ENCODE assay signal across 8 cellular contexts in the genomic region with DNA sequence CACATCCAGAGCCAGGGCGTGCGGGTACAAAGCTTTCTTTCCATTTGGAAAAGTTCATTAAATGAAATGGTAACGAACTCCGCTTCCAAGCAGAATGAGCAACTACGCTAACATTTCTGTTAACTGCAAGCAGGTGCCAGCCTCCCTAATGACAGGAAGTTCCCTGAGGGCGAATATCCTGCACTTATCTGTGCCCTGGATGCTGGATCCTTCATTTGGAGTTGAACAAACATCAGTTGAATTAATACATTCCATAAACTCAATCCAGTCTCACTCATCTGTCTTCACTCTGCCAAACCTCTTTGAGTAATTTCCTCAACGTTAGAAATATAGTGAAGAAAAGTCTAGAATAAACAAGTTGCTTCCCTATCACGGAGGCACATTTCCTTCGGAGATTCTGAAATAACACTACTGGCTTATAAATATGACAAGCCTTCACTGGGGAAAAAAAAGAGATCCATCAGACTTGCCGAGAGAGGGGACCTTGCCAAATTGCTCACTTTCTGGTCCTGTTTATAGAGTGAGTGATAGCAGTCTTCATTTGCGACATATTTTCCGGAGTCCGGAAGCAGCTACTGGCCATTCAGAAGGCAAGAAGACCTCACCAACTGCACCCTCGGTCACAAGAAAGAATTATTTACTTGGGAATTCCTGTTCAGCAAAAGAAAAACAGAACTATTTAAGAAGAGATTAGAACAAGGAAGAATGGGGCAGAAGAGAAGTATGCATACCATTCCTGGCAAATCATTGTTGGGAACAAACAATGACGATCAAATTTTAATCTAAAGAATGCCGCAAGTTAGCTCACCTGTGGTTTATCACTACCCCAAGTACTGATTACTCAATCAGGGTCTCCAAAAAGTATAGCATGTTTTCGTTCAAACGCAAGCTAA.
DNase-seq lines count a peak whose midpoint lies in the region; ATAC-seq and TF ChIP-seq lines count a peak whose summit lies in the region.

No MANE protein-coding gene starts in this region.

- H3K4me1 ChIP-seq in breast epithelium (no peaks in the 10 kb centered on the region), liver (ENCODE audit: control insufficient read depth in 4 of 4, insufficient read depth in 4 of 4, low read length in 3 of 4) (peaks cover 4 to 45% (median 18%) of the 10 kb centered on the region in 4 donors), aorta (ENCODE audit: control insufficient read depth in 1 of 2, insufficient read depth in 2 of 2, low read length in 2 of 2) (no peaks in the 10 kb centered on the region)

- no peaks in the 10 kb centered on the region for H3K27me3 ChIP-seq in breast epithelium
- no peaks in the 10 kb centered on the region for H3K27me3 ChIP-seq in liver (ENCODE audit: control insufficient read depth in 4 of 4, insufficient read depth in 4 of 4, low read length in 3 of 4)
- no peaks in the 10 kb centered on the region for H3K27me3 ChIP-seq in aorta (ENCODE audit: control insufficient read depth in 1 of 2, insufficient read depth in 2 of 2, low read length in 1 of 2)

- BruUV-seq in MCF 10A (replicated peaks; lab: Mats Ljungman, UMichigan): no TSS peak

- CTCF ChIA-PET in MCF 10A (lab: Yijun Ruan, JAX): interaction anchor here (0.7 to 1.1 kb wide), 2 partner anchors 20 to 30 kb away, joined by 3 to 4 read pairs; no protein-coding TSS in a partner anchor

- TF ChIP-seq CTCF in breast epithelium (IDR thresholded peaks at IDR 0.05) (no peak), MCF 10A (IDR thresholded peaks at IDR 0.05; ENCODE audit: unreplicated experiment) (no peak), chondrocyte (IDR thresholded peaks at IDR 0.05) (no peak), liver (IDR thresholded peaks at IDR 0.05; ENCODE audit: low read depth, low read length, missing input control) (no peak)

- peak; percentile 8 to 46 for TF ChIP-seq RAD21 in liver (IDR thresholded peaks at IDR 0.05)

- no peaks in the 10 kb centered on the region for H3K27me3 Mint-ChIP-seq in MCF 10A (ENCODE audit: insufficient read depth, unreplicated experiment)
- no peaks in the 10 kb centered on the region for H3K27me3 Mint-ChIP-seq in chondrocyte (ENCODE audit: low read depth)

- H3K4me3 Mint-ChIP-seq in MCF 10A (ENCODE audit: unreplicated experiment) (no peak overlapping the region), chondrocyte (ENCODE audit: unreplicated experiment) (peak overlapping the region; percentile 49)

- no peaks in the 10 kb centered on the region for H3K36me3 ChIP-seq in breast epithelium
- H3K36me3 ChIP-seq in liver (ENCODE audit: control insufficient read depth in 4 of 4, insufficient read depth in 3 of 4, low read depth in 1 of 4, low read length in 3 of 4): no peaks in the 10 kb centered on the region
- no peaks in the 10 kb centered on the region for H3K36me3 ChIP-seq in aorta (ENCODE audit: control insufficient read depth in 1 of 2, insufficient read depth in 2 of 2, low read length in 1 of 2)

- WGBS in liver: 42% methylated on average over 18 of the region's 18 CpGs
- WGBS in aorta, 2 donors: 35% methylated on average over 18 of the region's 18 CpGs

- H3K9me3 ChIP-seq in breast epithelium: no peaks in the 10 kb centered on the region
- H3K9me3 ChIP-seq in liver (ENCODE audit: control insufficient read depth in 4 of 4, low read length in 3 of 4): no peaks in the 10 kb centered on the region
- no peaks in the 10 kb centered on the region for H3K9me3 ChIP-seq in aorta (ENCODE audit: control insufficient read depth, low read length)

- POLR2A ChIA-PET in MCF 10A (lab: Yijun Ruan, JAX): interaction anchor here (0.7 kb wide), 1 partner anchor 25 kb away, joined by 3 read pairs; no protein-coding TSS in a partner anchor

- no peak for TF ChIP-seq POLR2A in breast epithelium (IDR thresholded peaks at IDR 0.05)

- H3K4me3 ChIP-seq in breast epithelium (no peak overlapping the region), liver (ENCODE audit: low read depth in 1 of 3, low read length in 3 of 3) (peak overlapping the region in 1 of 3 donors; percentile 10), aorta (ENCODE audit: low read length in 2 of 2) (peak overlapping the region; percentile 16 to 26)

- H3K9ac ChIP-seq in liver (ENCODE audit: low read depth in 1 of 2, low read length in 2 of 2): peak overlapping the region; percentile 75 to 78

- H3K27ac Mint-ChIP-seq in MCF 10A (ENCODE audit: low read depth, unreplicated experiment) (no peak overlapping the region), chondrocyte (ENCODE audit: unreplicated experiment) (peak overlapping the region; percentile 90)

- DNase-seq in breast epithelium (ENCODE audit: low spot score in 2 of 2) (no peak), MCF 10A (ENCODE audit: unreplicated experiment) (no peak), chondrocyte (ENCODE audit: low spot score) (no peak), aorta (no peak), GM19238 (ENCODE audit: insufficient read length, low spot score) (no peak)
- DNase-seq in activated CD4-positive, alpha-beta T cell treated with anti-CD3 and anti-CD28 coated beads, Interleukin-2, amount 50 U/mL, for 1 hour: no peak

- no peaks in the 10 kb centered on the region for H3K36me3 Mint-ChIP-seq in MCF 10A (ENCODE audit: insufficient read depth, unreplicated experiment)
- H3K36me3 Mint-ChIP-seq in chondrocyte (ENCODE audit: low read depth): no peaks in the 10 kb centered on the region

- peak overlapping the region; percentile 4 to 45 for H3K27ac ChIP-seq in breast epithelium
- peak overlapping the region; percentile 89 to 99 for H3K27ac ChIP-seq in liver (ENCODE audit: low read depth in 1 of 2, low read length in 2 of 2)
- H3K27ac ChIP-seq in aorta (ENCODE audit: low read depth in 1 of 2, low read length in 2 of 2): peak overlapping the region in 1 of 2 donors; percentile 69

- H3K4me1 Mint-ChIP-seq in MCF 10A (ENCODE audit: insufficient read depth, unreplicated experiment) (no peaks in the 10 kb centered on the region), chondrocyte (ENCODE audit: low read depth) (peaks cover 32% of the 10 kb centered on the region)

- H3K9me3 Mint-ChIP-seq in MCF 10A (ENCODE audit: unreplicated experiment): no peaks in the 10 kb centered on the region
- no peaks in the 10 kb centered on the region for H3K9me3 Mint-ChIP-seq in chondrocyte (ENCODE audit: low read depth)

- ATAC-seq in aorta (ENCODE audit: low FRiP score): peak; percentile 70
- ATAC-seq in HG03175 (IDR thresholded peaks at IDR 0.05; ENCODE audit: unreplicated experiment): no peak

- intact Hi-C loops in breast epithelium (cut with DNase I; ENCODE audit: low total_unique reads): no loop called here
- intact Hi-C loops in MCF 10A (cut with micrococcal nuclease): no loop called here
- intact Hi-C loops in aorta (cut with DNase I): no loop called here

TF ChIP-seq in liver, 16 proteins besides CTCF, POLR2A, EP300 and RAD21 (continues in another document):
- TF ChIP-seq REST (IDR thresholded peaks at IDR 0.05) (peak; percentile 14), MAX (IDR thresholded peaks at IDR 0.05) (peak; percentile 14), HNF4A (conservative IDR thresholded peaks at IDR 0.05) (peak in 1 of 2 donors; percentile 11), HNF4G (IDR thresholded peaks at IDR 0.05) (no peak), FOXA1 (IDR thresholded peaks at IDR 0.05) (no peak), RXRA (IDR thresholded peaks at IDR 0.05) (peak; percentile 21 to 22), NR2F2 (IDR thresholded peaks at IDR 0.05) (peak; percentile 59)
- TF ChIP-seq, protein P1, sequence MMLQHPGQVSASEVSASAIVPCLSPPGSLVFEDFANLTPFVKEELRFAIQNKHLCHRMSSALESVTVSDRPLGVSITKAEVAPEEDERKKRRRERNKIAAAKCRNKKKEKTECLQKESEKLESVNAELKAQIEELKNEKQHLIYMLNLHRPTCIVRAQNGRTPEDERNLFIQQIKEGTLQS (IDR thresholded peaks at IDR 0.05): no peak
- TF ChIP-seq, protein P2, sequence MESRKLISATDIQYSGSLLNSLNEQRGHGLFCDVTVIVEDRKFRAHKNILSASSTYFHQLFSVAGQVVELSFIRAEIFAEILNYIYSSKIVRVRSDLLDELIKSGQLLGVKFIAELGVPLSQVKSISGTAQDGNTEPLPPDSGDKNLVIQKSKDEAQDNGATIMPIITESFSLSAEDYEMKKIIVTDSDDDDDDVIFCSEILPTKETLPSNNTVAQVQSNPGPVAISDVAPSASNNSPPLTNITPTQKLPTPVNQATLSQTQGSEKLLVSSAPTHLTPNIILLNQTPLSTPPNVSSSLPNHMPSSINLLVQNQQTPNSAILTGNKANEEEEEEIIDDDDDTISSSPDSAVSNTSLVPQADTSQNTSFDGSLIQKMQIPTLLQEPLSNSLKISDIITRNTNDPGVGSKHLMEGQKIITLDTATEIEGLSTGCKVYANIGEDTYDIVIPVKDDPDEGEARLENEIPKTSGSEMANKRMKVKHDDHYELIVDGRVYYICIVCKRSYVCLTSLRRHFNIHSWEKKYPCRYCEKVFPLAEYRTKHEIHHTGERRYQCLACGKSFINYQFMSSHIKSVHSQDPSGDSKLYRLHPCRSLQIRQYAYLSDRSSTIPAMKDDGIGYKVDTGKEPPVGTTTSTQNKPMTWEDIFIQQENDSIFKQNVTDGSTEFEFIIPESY (IDR thresholded peaks at IDR 0.05): no peak

Comparison
In these comparisons a context has a peak if more than half of its experiments do, and no peak if none do; other contexts are left out.
1. H3K4me3 ChIP-seq: peak in aorta (2 of 2); none in breast epithelium (0 of 3).